In the genomic region with DNA sequence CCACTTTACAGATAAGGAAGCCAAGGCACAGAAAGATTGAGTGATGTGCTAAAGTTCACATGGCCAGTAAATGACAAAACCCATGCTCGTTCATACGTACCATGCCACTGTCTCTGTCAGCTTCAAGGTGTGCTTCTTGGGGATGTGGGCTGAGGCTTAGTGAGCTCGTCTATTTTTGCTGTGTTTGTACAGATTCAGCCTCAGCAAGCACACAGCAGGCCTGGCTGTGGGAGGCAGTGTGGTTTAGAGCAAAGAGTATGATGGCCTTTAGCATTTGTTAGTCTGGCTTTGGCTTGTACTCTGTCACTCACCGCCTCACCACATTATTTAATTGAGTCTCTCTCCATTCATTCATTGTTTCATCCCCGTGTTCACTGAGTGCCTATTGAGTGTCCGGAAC, we compare ENCODE assay signal across 29 cellular contexts.
"Had no signal": no experiment of that assay in that cellular context is flagged by ENCODE, and none has a peak within 500 bp of the region (broad histone marks: within the 10 kb centered on the region; RNA-seq: fewer than 3 reads in every experiment).

No MANE protein-coding gene starts in this region.

- H3K27ac ChIP-seq: neural progenitor cell, ovary, parathyroid adenoma, psoas muscle, right lobe of liver, sigmoid colon, suprapubic skin, testis, tibial artery, transverse colon, upper lobe of right lung, uterus had no signal

- FAIRE-seq: small intestine had no signal

- H3K9me3 ChIP-seq: ovary, psoas muscle, right lobe of liver, sigmoid colon, suprapubic skin, testis, tibial artery, transverse colon, upper lobe of right lung, uterus had no signal

- H3K9ac ChIP-seq: neural progenitor cell, parathyroid adenoma had no signal

- H3K79me2 ChIP-seq: parathyroid adenoma had no signal

- H3K27ac Mint-ChIP-seq: natural killer cell; neural progenitor cell; progenitor cell of endocrine pancreas; stimulated activated effector memory CD8-positive, alpha-beta T cell treated with anti-CD3 and anti-CD28 coated beads, Interleukin-12 subunit alpha, Interleukin-12 subunit beta, amount 100 ng/mL, for 72 hours; type B pancreatic cell had no signal

- H3K4me3 ChIP-seq: neural progenitor cell, ovary, psoas muscle, right lobe of liver, sigmoid colon, suprapubic skin, testis, tibial artery, transverse colon, upper lobe of right lung, uterus had no signal

- H3K4me3 Mint-ChIP-seq: natural killer cell; nephron; neural progenitor cell; stimulated activated effector memory CD8-positive, alpha-beta T cell treated with anti-CD3 and anti-CD28 coated beads, Interleukin-12 subunit alpha, Interleukin-12 subunit beta, amount 100 ng/mL, for 72 hours; stimulated activated naive CD8-positive, alpha-beta T cell treated with anti-CD3 and anti-CD28 coated beads, Interleukin-15, amount 100 ng/mL, for 72 hours; type B pancreatic cell had no signal

- H2AFZ ChIP-seq: neural progenitor cell, parathyroid adenoma had no signal

- H3K4me2 ChIP-seq: neural progenitor cell had no signal

- H3K4me1 Mint-ChIP-seq: natural killer cell; neural progenitor cell; stimulated activated effector memory CD8-positive, alpha-beta T cell treated with anti-CD3 and anti-CD28 coated beads, Interleukin-12 subunit alpha, Interleukin-12 subunit beta, amount 100 ng/mL, for 72 hours; stimulated activated naive CD8-positive, alpha-beta T cell treated with anti-CD3 and anti-CD28 coated beads, Interleukin-15, amount 100 ng/mL, for 72 hours had no signal

- H3K27me3 ChIP-seq: neural progenitor cell, ovary, right lobe of liver, sigmoid colon, testis, tibial artery, transverse colon, upper lobe of right lung, uterus had no signal

- H3K36me3 Mint-ChIP-seq: natural killer cell; neural progenitor cell; stimulated activated effector memory CD8-positive, alpha-beta T cell treated with anti-CD3 and anti-CD28 coated beads, Interleukin-12 subunit alpha, Interleukin-12 subunit beta, amount 100 ng/mL, for 72 hours; type B pancreatic cell had no signal

- ATAC-seq: natural killer cell; psoas muscle; right cardiac atrium; right lobe of liver; stimulated activated effector memory CD8-positive, alpha-beta T cell treated with anti-CD3 and anti-CD28 coated beads, Interleukin-12 subunit alpha, Interleukin-12 subunit beta, amount 100 ng/mL, for 72 hours; stimulated activated naive CD8-positive, alpha-beta T cell treated with anti-CD3 and anti-CD28 coated beads, Interleukin-15, amount 100 ng/mL, for 72 hours; stimulated activated naive CD8-positive, alpha-beta T cell treated with anti-CD3 and anti-CD28 coated beads, Interleukin-15, Interleukin-2, amounts not matched to agents 100 U/mL and 50 U/mL, for 24 hours; upper lobe of right lung had no signal

- H3K4me1 ChIP-seq: neural progenitor cell, parathyroid adenoma, psoas muscle, right lobe of liver, suprapubic skin had no signal

- H3K36me3 ChIP-seq: neural progenitor cell, ovary, right lobe of liver, sigmoid colon, suprapubic skin, tibial artery, transverse colon, upper lobe of right lung, uterus had no signal

- H3K9me3 Mint-ChIP-seq: natural killer cell; nephron; neural progenitor cell; stimulated activated effector memory CD8-positive, alpha-beta T cell treated with anti-CD3 and anti-CD28 coated beads, Interleukin-12 subunit alpha, Interleukin-12 subunit beta, amount 100 ng/mL, for 72 hours; type B pancreatic cell had no signal

- DNase-seq: natural killer cell; occipital lobe; ovary; posterior cingulate gyrus; psoas muscle; right cardiac atrium; right lobe of liver; sigmoid colon; small intestine; stimulated activated CD4-positive, alpha-beta T cell treated with anti-CD3 and anti-CD28 coated beads, Interleukin-15, amount 100 ng/mL, for 24 hours; stimulated activated CD4-positive, alpha-beta T cell treated with anti-CD3 and anti-CD28 coated beads, Interleukin-2, amount 100 ng/mL, for 24 hours; stimulated activated CD4-positive, alpha-beta T cell treated with anti-CD3 and anti-CD28 coated beads, Interleukin-2, amount 100 ng/mL, for 48 hours; stimulated activated CD4-positive, alpha-beta T cell treated with anti-CD3 and anti-CD28 coated beads, Interleukin-4, amount 100 ng/mL, for 24 hours; stimulated activated naive CD4-positive, alpha-beta T cell; stimulated activated naive CD8-positive, alpha-beta T cell treated with anti-CD3 and anti-CD28 coated beads, Interleukin-15, amount 100 ng/mL, for 72 hours; stimulated activated naive CD8-positive, alpha-beta T cell treated with anti-CD3 and anti-CD28 coated beads, Interleukin-15, Interleukin-2, amounts not matched to agents 100 U/mL and 50 U/mL, for 24 hours; substantia nigra; testis; tibial artery; transverse colon; upper lobe of right lung; uterus had no signal
